8 cellular contexts compared by ENCODE assay signal in genomic region chr12:56751712-56752598, GRCh38. TPM values are rescaled to one million over a fixed set of nuclear protein-coding genes. Genes with fewer than 3 reads are reported as not detected.
A peak's percentile ranks its signal among the peaks of the same experiment; 100 is the strongest.
DNase-seq lines count a peak whose midpoint lies in the region; ATAC-seq and TF ChIP-seq lines count a peak whose summit lies in the region.

TSS of gene PRIM1 (minus strand) at chr12:56752323. CDS start at chr12:56752298, 25 bp downstream.

- TF ChIP-seq CTCF in AG04450 (IDR thresholded peaks at IDR 0.05; ENCODE audit: low read depth, low read length) = peak; percentile 23; the same call in 1 of the 2 replicates
- TF ChIP-seq CTCF in VCaP (conservative IDR thresholded peaks at IDR 0.05) = no peak
- no peak for TF ChIP-seq CTCF in smooth muscle cell (IDR thresholded peaks at IDR 0.05; ENCODE audit: borderline replicate concordance, insufficient read depth, poor library complexity, severe bottlenecking)

- no peaks in the 10 kb centered on the region for H3K36me3 ChIP-seq in smooth muscle cell (ENCODE audit: low read depth)

- in situ Hi-C loops in T47D (cut with HindIII; ENCODE audit: low pct_unique_long_range_greater_than_20kb, low sequenced_read_pairs) = no loop called here

- H3K4me1 ChIP-seq in smooth muscle cell (ENCODE audit: low read depth) = peaks cover 7% of the 10 kb centered on the region

- peak within 1 kb of the TSS; percentile 13 for H3K9ac ChIP-seq in smooth muscle cell (ENCODE audit: low read depth)

- peaks cover 19 to 38% of the 10 kb centered on the region in 2 donors for H3K4me1 Mint-ChIP-seq in immature natural killer cell

- H3K27ac Mint-ChIP-seq in immature natural killer cell = peak within 1 kb of the TSS; percentile 85 to 93 (median 92)

- DNase-seq in AG04450 (ENCODE audit: low read depth, low spot score) (peak; percentile 10), NCI-H2171 treated with DMSO at 0.1 percent for 48 hours (lab: John Stamatoyannopoulos, UW) (peak; percentile 97), T47D (ENCODE audit: low read depth in 1 of 2, low spot score in 1 of 2) (peak; percentile 89 to 91), immature natural killer cell (peak; percentile 80 to 82 (median 81)), smooth muscle cell (lab: John Stamatoyannopoulos, UW; ENCODE audit: unreplicated experiment) (peak; percentile 39)

- peaks cover 6% of the 10 kb centered on the region for H3K79me2 ChIP-seq in smooth muscle cell (ENCODE audit: low read depth)

- CTCF ChIA-PET in AG04450 (lab: Charles Lee) = interaction anchor here (0.7 kb wide), 1 partner anchor 9 kb away, joined by 6 read pairs; no protein-coding TSS in a partner anchor

- H3K27me3 Mint-ChIP-seq in immature natural killer cell (ENCODE audit: low read depth in 3 of 3) = peaks cover 0 to 8% (median 5%) of the 10 kb centered on the region in 3 donors

- H3K27ac ChIP-seq in AG04450 (ENCODE audit: low read depth, low read length) = peak within 1 kb of the TSS; percentile 39
- H3K27ac ChIP-seq in VCaP = peak within 1 kb of the TSS; percentile 99
- H3K27ac ChIP-seq in smooth muscle cell (ENCODE audit: low read depth) = no peak within 1 kb of the TSS

- no peaks in the 10 kb centered on the region for H3K9me3 Mint-ChIP-seq in immature natural killer cell

- H3K4me3 ChIP-seq in AG04450 (ENCODE audit: low read depth, low read length) (peak within 1 kb of the TSS; percentile 87), smooth muscle cell (peak within 1 kb of the TSS; percentile 80)

- peak within 1 kb of the TSS; percentile 87 for H3K4me2 ChIP-seq in smooth muscle cell

- no peaks in the 10 kb centered on the region for H3K27me3 ChIP-seq in AG04450 (ENCODE audit: control insufficient read depth, insufficient read depth, low read length)
- H3K27me3 ChIP-seq in smooth muscle cell (ENCODE audit: low read depth) = no peaks in the 10 kb centered on the region

- peak within 1 kb of the TSS; percentile 96 to 98 (median 96) for H3K4me3 Mint-ChIP-seq in immature natural killer cell

- H3K36me3 Mint-ChIP-seq in immature natural killer cell = peaks cover 8 to 17% (median 9%) of the 10 kb centered on the region in 3 donors

- POLR2A ChIA-PET in AG04450 (lab: Yijun Ruan, JAX) = interaction anchor here (0.7 to 1.6 kb wide), 3 partner anchors 16 to 115 kb away, joined by 6 to 8 read pairs (median 7); partner anchors contain the start of gene NACA

- no peaks in the 10 kb centered on the region for H3F3A ChIP-seq in smooth muscle cell (ENCODE audit: low read depth)

- H4K20me1 ChIP-seq in smooth muscle cell (ENCODE audit: low read depth) = no peaks in the 10 kb centered on the region

- H2AFZ ChIP-seq in smooth muscle cell (ENCODE audit: low read depth) = peak within 1 kb of the TSS; percentile 90

- H3K9me3 ChIP-seq in AG04450 (ENCODE audit: control insufficient read depth, insufficient read depth, low read length) = no peaks in the 10 kb centered on the region
- H3K9me3 ChIP-seq in smooth muscle cell (replicated peaks; ENCODE audit: low read depth) = no peaks in the 10 kb centered on the region

- under 1% methylated on average over 64 of the region's 64 CpGs for WGBS in smooth muscle cell (ENCODE audit: low lambda C conversion rate)

- ATAC-seq in GM18907 (IDR thresholded peaks at IDR 0.05; ENCODE audit: unreplicated experiment) (peak; percentile 73), HG03135 (IDR thresholded peaks at IDR 0.05; ENCODE audit: unreplicated experiment) (peak; percentile 81)

RNA-seq across cellular contexts. Expression of gene PRIM1, which starts in this region (rescaled TPM):
- 6.2 and 6.7 TPM in 2 replicates for polyA plus RNA-seq in AG04450 (2011; rRNA removed)
- polyA minus RNA-seq in AG04450 (2011; rRNA and poly(A)+ RNA removed) = 2.4 and 4.8 TPM in 2 replicates
- 10 to 100 TPM; 24.6 to 31.7 (median 27.4) TPM for polyA plus RNA-seq in immature natural killer cell
- 12.7 and 16.9 TPM in 2 replicates for total RNA-seq in smooth muscle cell
- polyA plus RNA-seq in smooth muscle cell = 3.6 and 7.0 TPM in 2 replicates

Comparison
In these comparisons a context has a peak if more than half of its experiments do, and no peak if none do; other contexts are left out.
1. DNase-seq: peak in every context shown above with its lines; median percentile 97 in NCI-H2171 treated with DMSO at 0.1 percent for 48 hours; 90 in T47D; 81 in immature natural killer cell; 39 in smooth muscle cell; 10 in AG04450.